Comparison of ENCODE assay signal across 12 cellular contexts in genomic region chr3:167876603-167877325, GRCh38.
DNase-seq lines count a peak whose midpoint lies in the region; ATAC-seq, FAIRE-seq and TF ChIP-seq lines count a peak whose summit lies in the region.
"Had no signal": no experiment of that assay in that cellular context is flagged by ENCODE, and none has a peak within 500 bp of the region (broad histone marks: within the 10 kb centered on the region; RNA-seq: fewer than 3 reads in every experiment).

No MANE protein-coding gene starts in this region.

- H3K27me3 ChIP-seq in SK-N-SH (ENCODE audit: insufficient read depth) (no peaks in the 10 kb centered on the region), gastrocnemius medialis (no peaks in the 10 kb centered on the region)

- POLR2A ChIA-PET in SK-N-SH (lab: Yijun Ruan, JAX): no interaction called here

- no peaks in the 10 kb centered on the region; a peak in 1 of 4 replicates for H3K4me1 ChIP-seq in SK-N-SH (ENCODE audit: control insufficient read depth in 1 of 2, insufficient read depth in 2 of 2, low read depth in 1 of 2, low read length in 1 of 2)
- peaks cover 3 to 22% of the 10 kb centered on the region in 2 donors for H3K4me1 ChIP-seq in gastrocnemius medialis

- TF ChIP-seq POLR2A in H54 (IDR thresholded peaks at IDR 0.05; ENCODE audit: low read depth, low read length) (no peak), gastrocnemius medialis (IDR thresholded peaks at IDR 0.05) (no peak)

- DNase-seq in H54 (ENCODE audit: insufficient read length, low spot score) (no peak), SK-N-SH (no peak), fibroblast of villous mesenchyme (ENCODE audit: low read depth) (peak; percentile 73), gastrocnemius medialis (no peak), T1000 (lab: John Stamatoyannopoulos, UW) (no peak), NCI-H2081 treated with DMSO at 0.1 percent for 48 hours (lab: John Stamatoyannopoulos, UW) (no peak), NCI-H2227 treated with DMSO at 0.1 percent for 48 hours (lab: John Stamatoyannopoulos, UW) (no peak)
- DNase-seq: activated CD4-positive, alpha-beta T cell treated with anti-CD3 and anti-CD28 coated beads for 36 hours; H9; NCI-H1417; nephron progenitor cell had no signal

- peak; percentile 79 to 83 for ATAC-seq in gastrocnemius medialis
- no peak for ATAC-seq in HG03175 (IDR thresholded peaks at IDR 0.05; ENCODE audit: unreplicated experiment)
- ATAC-seq: activated CD4-positive, alpha-beta T cell treated with anti-CD3 and anti-CD28 coated beads for 36 hours had no signal

- H2AFZ ChIP-seq in SK-N-SH (ENCODE audit: low read depth): no peak overlapping the region

- TF ChIP-seq CTCF in SK-N-SH (IDR thresholded peaks at IDR 0.05) (no peak), fibroblast of villous mesenchyme (IDR thresholded peaks at IDR 0.05; ENCODE audit: insufficient read depth, low read depth, low read length) (no peak), gastrocnemius medialis (IDR thresholded peaks at IDR 0.05 in 4 of 5, conservative IDR thresholded peaks at IDR 0.05 in 1 of 5) (no peak)

- H3K27ac ChIP-seq in SK-N-SH (ENCODE audit: low read depth in 2 of 2, low read length in 1 of 2) (peak overlapping the region in 1 of 2 experiments; percentile 31; a peak in 1 of 4 replicates), gastrocnemius medialis (peak overlapping the region; percentile 61 to 76 (median 64))

- H3K4me2 ChIP-seq in SK-N-SH: no peak overlapping the region

- H3K9me2 ChIP-seq in SK-N-SH: no peaks in the 10 kb centered on the region

- H3K79me2 ChIP-seq in SK-N-SH (ENCODE audit: insufficient read depth): no peaks in the 10 kb centered on the region

- in situ Hi-C loops in gastrocnemius medialis (cut with MboI; ENCODE audit: low sequenced_read_pairs in 4 of 4): loop anchor here in 3 of 4 donors (25.0 kb wide), 1 partner anchor 489 kb away; the partner anchor contains the start of gene ZBBX (in 3 of the 3)

- no peaks in the 10 kb centered on the region for H4K20me1 ChIP-seq in SK-N-SH (ENCODE audit: insufficient read depth)

- H3K9me3 ChIP-seq in SK-N-SH (no peaks in the 10 kb centered on the region; the same call in 1 of the 2 replicates), gastrocnemius medialis (no peaks in the 10 kb centered on the region)

- no peaks in the 10 kb centered on the region for H3F3A ChIP-seq in SK-N-SH (replicated peaks; ENCODE audit: insufficient read depth)

- intact Hi-C loops in gastrocnemius medialis (cut with DNase I; ENCODE audit: low total_unique reads): no loop called here

- TF ChIP-seq RAD21 in SK-N-SH (IDR thresholded peaks at IDR 0.05; ENCODE audit: low read length): no peak

- CTCF ChIA-PET in SK-N-SH (lab: Yijun Ruan, JAX): interaction anchor here (0.5 to 4.9 kb wide), 2 partner anchors 122 to 497 kb away, joined by 3 to 20 read pairs; partner anchors contain the start of gene ZBBX

- WGBS in SK-N-SH (ENCODE audit: low lambda C conversion rate): 45% methylated on average over 4 of the region's 4 CpGs

- FAIRE-seq in H54 (lab: Jason Lieb, UNC): peak; percentile 94

- no peak overlapping the region for H3K9ac ChIP-seq in SK-N-SH

- TF ChIP-seq EP300 in SK-N-SH (IDR thresholded peaks at IDR 0.05; ENCODE audit: borderline replicate concordance in 1 of 2, low read depth in 1 of 2, low read length in 1 of 2): no peak

- H3K4me3 ChIP-seq in SK-N-SH (ENCODE audit: low read depth in 2 of 2, low read length in 1 of 2): no peak overlapping the region
- no peak overlapping the region for H3K4me3 ChIP-seq in fibroblast of villous mesenchyme (ENCODE audit: low read depth, low read length)
- H3K4me3 ChIP-seq in gastrocnemius medialis: no peak overlapping the region

- H3K36me3 ChIP-seq in SK-N-SH (replicated peaks in 1 of 2; ENCODE audit: control insufficient read depth in 1 of 2, insufficient read depth in 2 of 2, low read length in 1 of 2) (no peaks in the 10 kb centered on the region), gastrocnemius medialis (no peaks in the 10 kb centered on the region)

TF ChIP-seq in SK-N-SH, 30 proteins besides CTCF, POLR2A, EP300 and RAD21 (continues in another document):
- TF ChIP-seq TEAD4 (IDR thresholded peaks at IDR 0.05; ENCODE audit: borderline replicate concordance, insufficient read depth) (no peak), JUND (IDR thresholded peaks at IDR 0.05) (peak; percentile 64; the same call in 1 of the 2 replicates), PBX3 (IDR thresholded peaks at IDR 0.05) (peak; percentile 67), CHD2 (IDR thresholded peaks at IDR 0.05; ENCODE audit: low read length, partially characterized antibody) (no peak), NRF1 (IDR thresholded peaks at IDR 0.05; ENCODE audit: low read depth, low read length) (no peak), YY1 (IDR thresholded peaks at IDR 0.05; ENCODE audit: low read depth) (no peak), TCF12 (IDR thresholded peaks at IDR 0.05) (peak; percentile 92), RFX5 (IDR thresholded peaks at IDR 0.05; ENCODE audit: low read length) (no peak), GATA2 (CRISPR knock-in tag; IDR thresholded peaks at IDR 0.05) (no peak), FOXM1 (IDR thresholded peaks at IDR 0.05; ENCODE audit: low read depth) (no peak), GABPA (IDR thresholded peaks at IDR 0.05; ENCODE audit: low read depth) (no peak), MEF2A (IDR thresholded peaks at IDR 0.05; ENCODE audit: borderline replicate concordance, low read depth) (no peak), RXRA (IDR thresholded peaks at IDR 0.05; ENCODE audit: borderline replicate concordance, low read depth) (no peak), REST (IDR thresholded peaks at IDR 0.05; ENCODE audit: low read depth, low read length) (0 out of 2 replicates have a peak, but pooled peaks have one; percentile 31), FOXJ3 (CRISPR knock-in tag; IDR thresholded peaks at IDR 0.05) (no peak), RCOR1 (IDR thresholded peaks at IDR 0.05; ENCODE audit: low read length) (no peak), SMC3 (IDR thresholded peaks at IDR 0.05; ENCODE audit: low read depth, low read length) (no peak), MXI1 (IDR thresholded peaks at IDR 0.05; ENCODE audit: low read depth, low read length) (no peak), EZH2phosphoT487 (IDR thresholded peaks at IDR 0.05; ENCODE audit: borderline replicate concordance, low read depth) (no peak), POLR2AphosphoS5 (IDR thresholded peaks at IDR 0.05; ENCODE audit: low read depth, low read length) (peak; percentile 44; the same call in 1 of the 2 replicates), TAF1 (IDR thresholded peaks at IDR 0.05; ENCODE audit: borderline replicate concordance, low read depth, low read length) (no peak), IRF3 (IDR thresholded peaks at IDR 0.05; ENCODE audit: low read depth, low read length) (no peak), FOSL2 (IDR thresholded peaks at IDR 0.05; ENCODE audit: borderline replicate concordance, low read depth) (peak; percentile 70; the same call in 1 of the 2 replicates), ELF1 (IDR thresholded peaks at IDR 0.05) (peak; percentile 39; the same call in 1 of the 2 replicates), MAX (IDR thresholded peaks at IDR 0.05; ENCODE audit: low read depth) (peak; percentile 39; the same call in 1 of the 2 replicates)
